Comparison of ENCODE assay signal across 1 cellular context in genomic region chr5:170769898-170770416, GRCh38.
TF ChIP-seq lines count a peak whose summit lies in the region.

No MANE protein-coding gene starts in this region.

TF ChIP-seq in H1, 55 proteins besides CTCF, POLR2A, EP300 and RAD21:
- TF ChIP-seq SIRT6 (IDR thresholded peaks at IDR 0.05; ENCODE audit: low read length) (no peak), NRF1 (IDR thresholded peaks at IDR 0.05; ENCODE audit: low read depth, low read length) (no peak), KDM1A (IDR thresholded peaks at IDR 0.05; ENCODE audit: borderline replicate concordance, low read length) (peak; percentile 91), BCL11A (IDR thresholded peaks at IDR 0.05; ENCODE audit: low read depth in 2 of 2, low read length in 2 of 2) (no peak), CREB1 (IDR thresholded peaks at IDR 0.05) (no peak)
- TF ChIP-seq, protein P1, sequence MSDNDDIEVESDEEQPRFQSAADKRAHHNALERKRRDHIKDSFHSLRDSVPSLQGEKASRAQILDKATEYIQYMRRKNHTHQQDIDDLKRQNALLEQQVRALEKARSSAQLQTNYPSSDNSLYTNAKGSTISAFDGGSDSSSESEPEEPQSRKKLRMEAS (IDR thresholded peaks at IDR 0.05), result no peak
